Comparison of ENCODE assay signal across 14 cellular contexts in genomic region chr7:130371059-130371458, GRCh38. TPM values are rescaled to one million over a fixed set of nuclear protein-coding genes. Genes with fewer than 3 reads are reported as not detected.
DNase-seq lines count a peak whose midpoint lies in the region; ATAC-seq and TF ChIP-seq lines count a peak whose summit lies in the region.
"Had no signal": no experiment of that assay in that cellular context is flagged by ENCODE, and none has a peak within 500 bp of the region (broad histone marks: within the 10 kb centered on the region; RNA-seq: fewer than 3 reads in every experiment).

No MANE protein-coding gene starts in this region.

- peak; percentile 81 for DNase-seq in Daoy (ENCODE audit: low read depth)
- peak; percentile 77 for DNase-seq in RPMI7951 (ENCODE audit: low read depth)
- peak; percentile 45 to 72 for DNase-seq in fibroblast of lung (ENCODE audit: low read depth in 2 of 2)
- peak; percentile 82 to 87 for DNase-seq in psoas muscle
- DNase-seq in NOMO-1 treated with dmso at 0.1 percent for 144 hours (lab: John Stamatoyannopoulos, UW; ENCODE audit: unreplicated experiment): no peak
- DNase-seq in colonic mucosa: no peak
- DNase-seq: activated B cell treated with CpG ODN at 0.5 μM for 24 hours; activated T-cell treated with anti-CD3 and anti-CD28 coated beads, Interleukin-2, amount 50 U/mL, for 24 hours; CD4-positive, CD25-positive, alpha-beta regulatory T cell; NCI-H2171 had no signal

- H3K27ac ChIP-seq in fibroblast of lung (ENCODE audit: insufficient read depth, low read length) (peak overlapping the region; percentile 37), psoas muscle (peak overlapping the region; percentile 9), colonic mucosa (no peak overlapping the region)

- H3K36me3 ChIP-seq in fibroblast of lung (ENCODE audit: control insufficient read depth, insufficient read depth, low read length) (no peaks in the 10 kb centered on the region), psoas muscle (ENCODE audit: insufficient read depth in 1 of 2, low read depth in 1 of 2) (no peaks in the 10 kb centered on the region), colonic mucosa (no peaks in the 10 kb centered on the region)

- no peaks in the 10 kb centered on the region for H4K20me1 ChIP-seq in fibroblast of lung (ENCODE audit: control insufficient read depth, extremely low read depth, insufficient read depth, low read length)

- ATAC-seq in psoas muscle (peak in 1 of 4 donors; percentile 9), GM21723 (IDR thresholded peaks at IDR 0.05; ENCODE audit: unreplicated experiment) (no peak), GM19395 (IDR thresholded peaks at IDR 0.05; ENCODE audit: unreplicated experiment) (no peak)

- no peak overlapping the region for H3K9ac ChIP-seq in fibroblast of lung (ENCODE audit: insufficient read depth, low read length)
- H3K9ac ChIP-seq in colonic mucosa (ENCODE audit: low read depth in 2 of 2, low read length in 2 of 2): no peak overlapping the region

- TF ChIP-seq CTCF in fibroblast of lung (conservative IDR thresholded peaks at IDR 0.05 in 1 of 2, IDR thresholded peaks at IDR 0.05 in 1 of 2; ENCODE audit: low read depth in 1 of 2, low read length in 2 of 2) (no peak), psoas muscle (IDR thresholded peaks at IDR 0.05) (no peak), colonic mucosa (IDR thresholded peaks at IDR 0.05) (no peak)

- H3K9me3 ChIP-seq in fibroblast of lung (ENCODE audit: control insufficient read depth, insufficient read depth, low read depth, low read length): no peaks in the 10 kb centered on the region
- no peaks in the 10 kb centered on the region for H3K9me3 ChIP-seq in psoas muscle
- no peaks in the 10 kb centered on the region for H3K9me3 ChIP-seq in colonic mucosa

- H3K4me3 ChIP-seq in fibroblast of lung (replicated peaks in 1 of 4; ENCODE audit: control extremely low read depth in 1 of 4, insufficient read depth in 1 of 4, low read depth in 3 of 4, low read length in 4 of 4): no peak overlapping the region
- no peak overlapping the region for H3K4me3 ChIP-seq in psoas muscle
- no peak overlapping the region for H3K4me3 ChIP-seq in colonic mucosa

- H3K27me3 ChIP-seq in fibroblast of lung (ENCODE audit: control insufficient read depth, insufficient read depth, low read length): no peaks in the 10 kb centered on the region
- H3K27me3 ChIP-seq in psoas muscle (ENCODE audit: insufficient read depth in 3 of 3, low read length in 2 of 3): no peaks in the 10 kb centered on the region
- H3K27me3 ChIP-seq in colonic mucosa: no peaks in the 10 kb centered on the region

- intact Hi-C loops in psoas muscle (cut with DNase I) (no loop called here), colonic mucosa (cut with DNase I) (no loop called here)

- 58 to 74% (median 61%) methylated on average over 4 of the region's 4 CpGs for WGBS in psoas muscle, 3 donors

- no peak overlapping the region for H2AFZ ChIP-seq in fibroblast of lung (ENCODE audit: low read length)

- H3K4me1 ChIP-seq in fibroblast of lung (ENCODE audit: control insufficient read depth, extremely low read depth, insufficient read depth, low read length) (peaks cover 51% of the 10 kb centered on the region), psoas muscle (peaks cover 46% of the 10 kb centered on the region), colonic mucosa (no peaks in the 10 kb centered on the region)

- H3K79me2 ChIP-seq in fibroblast of lung (ENCODE audit: control insufficient read depth, insufficient read depth, low read length): no peaks in the 10 kb centered on the region

- no peak overlapping the region for H3K4me2 ChIP-seq in fibroblast of lung (ENCODE audit: extremely low read depth, insufficient read depth, low read length)

RNA-seq across cellular contexts. Expression of gene CPA1, which starts 9.2 kb away (rescaled TPM):
- total RNA-seq in Daoy (2014; rRNA removed; shearing (Covaris generic)): not detected in 2 replicates
- not detected in 2 replicates for total RNA-seq in RPMI7951 (2014; rRNA removed; shearing (Covaris generic))
- total RNA-seq in fibroblast of lung (under 0.01 TPM in 1 of 2 replicates, not detected in the other), psoas muscle (1 to 10 TPM in 3 of 4 donors, under 1 TPM in 1; 0.52 to 4.6 (median 1.3) TPM), colonic mucosa (10 to 100 TPM in 1 of 2 donors, not detected in 1; 35.4 TPM)
- polyA plus RNA-seq in fibroblast of lung (0.12 TPM in 1 of 2 replicates, not detected in the other), psoas muscle (1 to 10 TPM in 1 of 3 donors, under 1 TPM in 2; 0.18 to 1.0 (median 0.56) TPM)
- polyA plus RNA-seq in fibroblast of lung (2012): 0.18 and 0.19 TPM in 2 replicates
- polyA minus RNA-seq in fibroblast of lung (ENCODE audit: low replicate concordance): not detected in 2 replicates
- total RNA-seq: activated B cell treated with CpG ODN at 0.5 μM for 24 hours; CD4-positive, CD25-positive, alpha-beta regulatory T cell; lung microvascular endothelial cell had no signal
- polyA plus RNA-seq: IgD-negative memory B cell had no signal

RNA-seq across cellular contexts. Expression of gene CPA5, which starts 26.4 kb away (rescaled TPM):
- total RNA-seq in Daoy (2014; rRNA removed; shearing (Covaris generic)): 0.06 TPM in 1 of 2 replicates, not detected in the other
- 0.12 and 0.20 TPM in 2 replicates for total RNA-seq in RPMI7951 (2014; rRNA removed; shearing (Covaris generic))
- total RNA-seq in fibroblast of lung: not detected in 2 replicates
- polyA plus RNA-seq in fibroblast of lung: not detected in 2 replicates
- 0.09 and 0.31 TPM in 2 replicates for polyA plus RNA-seq in fibroblast of lung (2012)
- not detected in 2 replicates for polyA minus RNA-seq in fibroblast of lung (ENCODE audit: low replicate concordance)
- total RNA-seq in psoas muscle: 1 to 10 TPM in 2 of 4 donors, under 1 TPM in 1, not detected in 1; 0.73 to 5.2 (median 1.7) TPM
- polyA plus RNA-seq in psoas muscle: 1 to 10 TPM in 1 of 3 donors, under 1 TPM in 2; 0.42 to 1.3 (median 0.48) TPM
- total RNA-seq in colonic mucosa: not detected
- total RNA-seq: activated B cell treated with CpG ODN at 0.5 μM for 24 hours, lung microvascular endothelial cell had no signal
- polyA plus RNA-seq: IgD-negative memory B cell had no signal

Comparison
In these comparisons a context has a peak if more than half of its experiments do, and no peak if none do; other contexts are left out.
1. DNase-seq: peak in Daoy (single experiment), RPMI7951 (single experiment), fibroblast of lung (2 of 2) and psoas muscle (2 of 2); none in NOMO-1 treated with dmso at 0.1 percent for 144 hours (single experiment) and colonic mucosa (single experiment).